Comparison of ENCODE assay signal across 13 cellular contexts in the genomic region with DNA sequence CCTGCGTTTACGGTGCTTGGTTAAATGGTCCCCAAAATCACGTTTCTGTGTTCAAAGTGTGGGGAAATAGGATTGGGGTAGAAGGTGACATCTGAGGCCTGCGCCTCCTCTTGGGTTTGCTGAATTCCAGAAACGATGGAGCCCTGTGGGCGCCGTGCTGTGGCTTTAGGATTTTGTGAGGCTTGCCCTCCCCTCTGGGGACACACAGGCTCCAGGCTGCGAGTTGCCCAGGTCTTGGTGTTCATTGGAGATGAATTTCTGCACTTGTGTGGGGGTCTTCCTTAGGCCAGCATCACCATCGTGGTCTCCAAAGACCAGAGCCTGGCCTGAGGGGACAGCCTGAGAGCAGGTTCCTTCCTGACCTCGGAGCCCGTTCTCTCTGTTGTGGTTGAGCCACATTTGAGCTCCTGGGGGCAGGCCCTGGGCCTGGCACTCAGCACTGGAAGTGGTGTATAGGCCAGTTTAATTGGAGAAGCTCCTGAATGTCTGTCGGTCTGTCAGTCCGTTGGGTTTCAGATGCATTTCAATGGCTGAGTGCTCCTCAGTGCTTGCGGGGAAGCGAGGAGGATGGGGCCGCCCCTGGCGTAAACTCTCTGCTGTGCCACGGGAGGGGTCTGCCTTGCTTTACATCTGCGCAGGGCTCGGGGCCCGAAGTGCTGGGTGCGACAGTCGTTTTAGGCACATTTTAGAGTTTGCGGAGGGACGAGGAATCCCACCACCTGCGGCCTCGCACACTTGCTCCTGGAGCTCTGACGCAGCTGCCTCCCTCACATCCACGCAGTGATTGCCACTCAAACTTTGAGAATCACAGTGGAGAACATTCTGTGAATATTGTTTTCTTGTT.
"Had no signal": no experiment of that assay in that cellular context is flagged by ENCODE, and none has a peak within 500 bp of the region (broad histone marks: within the 10 kb centered on the region; RNA-seq: fewer than 3 reads in every experiment).

No MANE protein-coding gene starts in this region.

- H3K4me3 Mint-ChIP-seq: activated naive CD8-positive, alpha-beta T cell treated with anti-CD3 and anti-CD28 coated beads, Interleukin-2, amount 10 ng/mL, durations not matched to agents 7 days and 5 days had no signal

- H3K9me3 ChIP-seq: neutrophil had no signal

- H3K36me3 Mint-ChIP-seq: activated naive CD8-positive, alpha-beta T cell treated with anti-CD3 and anti-CD28 coated beads, Interleukin-2, amount 10 ng/mL, durations not matched to agents 7 days and 5 days had no signal

- H3K27me3 ChIP-seq: dorsolateral prefrontal cortex, neutrophil had no signal

- H3K9me3 Mint-ChIP-seq: activated naive CD8-positive, alpha-beta T cell treated with anti-CD3 and anti-CD28 coated beads, Interleukin-2, amount 10 ng/mL, durations not matched to agents 7 days and 5 days had no signal

- H3K4me3 ChIP-seq: dorsolateral prefrontal cortex had no signal

- H3K27ac Mint-ChIP-seq: activated naive CD8-positive, alpha-beta T cell treated with anti-CD3 and anti-CD28 coated beads, Interleukin-2, amount 10 ng/mL, durations not matched to agents 7 days and 5 days had no signal

- DNase-seq: activated CD4-positive, alpha-beta T cell treated with anti-CD3 and anti-CD28 coated beads, Interleukin-2, amount 50 U/mL, for 1 hour; activated CD8-positive, alpha-beta memory T cell treated with anti-CD3 and anti-CD28 coated beads for 24 hours; activated gamma-delta T cell treated with Interleukin-2 at 50 U/mL for 16 hours; activated naive CD8-positive, alpha-beta T cell treated with anti-CD3 and anti-CD28 coated beads, Interleukin-2, amount 10 ng/mL, durations not matched to agents 7 days and 5 days; dorsolateral prefrontal cortex; mammary epithelial cell; retina; stimulated activated CD4-positive, alpha-beta T cell treated with anti-CD3 and anti-CD28 coated beads, Interleukin-15, amount 100 ng/mL, for 24 hours; stimulated activated CD4-positive, alpha-beta T cell treated with anti-CD3 and anti-CD28 coated beads, Interleukin-4, amount 100 ng/mL, for 1 hour; stimulated activated naive CD4-positive, alpha-beta T cell; trophoblast cell had no signal

- H3K27me3 Mint-ChIP-seq: activated naive CD8-positive, alpha-beta T cell treated with anti-CD3 and anti-CD28 coated beads, Interleukin-2, amount 10 ng/mL, durations not matched to agents 7 days and 5 days had no signal

- ATAC-seq: activated CD4-positive, CD25-positive, alpha-beta regulatory T cell treated with anti-CD3 and anti-CD28 coated beads, Interleukin-2, amount 50 U/mL, for 24 hours had no signal

- H3K27ac ChIP-seq: dorsolateral prefrontal cortex, neutrophil had no signal
